ENCODE assay signal across 8 cellular contexts in the genomic region with DNA sequence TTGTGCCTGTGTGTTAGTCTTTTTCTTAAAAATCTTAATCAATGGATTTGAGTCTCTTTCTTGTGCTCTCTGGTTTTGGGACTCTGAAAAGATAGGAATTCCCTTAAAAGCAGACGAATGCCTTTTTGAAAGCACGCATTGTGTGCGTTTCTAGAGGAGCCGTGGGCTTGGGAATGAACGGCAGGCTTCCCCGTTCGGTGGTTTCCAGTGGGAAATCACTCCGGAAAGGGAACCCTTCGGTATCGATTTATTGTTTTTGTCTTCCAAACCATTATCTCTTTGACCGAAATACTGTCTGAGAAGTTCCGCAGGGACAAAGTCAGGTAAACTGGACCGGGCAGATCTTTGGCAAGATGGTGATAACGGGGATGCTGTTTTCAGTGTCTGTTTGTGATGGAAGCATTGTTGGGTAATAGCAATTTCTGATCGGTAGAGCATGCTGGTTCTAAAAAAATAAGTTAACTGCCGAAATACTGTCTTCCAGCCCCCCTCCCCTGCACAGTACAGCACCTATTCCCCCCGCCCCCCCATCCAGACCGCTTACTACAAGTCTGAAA. TPM values are rescaled to one million over a fixed set of nuclear protein-coding genes. Genes with fewer than 3 reads are reported as not detected.
DNase-seq lines count a peak whose midpoint lies in the region; ATAC-seq, FAIRE-seq and TF ChIP-seq lines count a peak whose summit lies in the region.

No MANE protein-coding gene starts in this region.

- CTCF ChIA-PET in activated naive CD4-positive, alpha-beta T cell treated with anti-CD3 and anti-CD28 coated beads, Interleukin-2, amount 10 ng/mL, durations not matched to agents 7 days and 5 days (lab: Charles Lee) = no interaction called here
- CTCF ChIA-PET in activated CD8-positive, alpha-beta T cell treated with anti-CD3 and anti-CD28 coated beads for 36 hours (lab: Charles Lee) = interaction anchor here (0.8 to 1.4 kb wide), 2 partner anchors 10 to 141 kb away, joined by 3 read pairs; no protein-coding TSS in a partner anchor

- H3K4me1 Mint-ChIP-seq in activated naive CD4-positive, alpha-beta T cell treated with anti-CD3 and anti-CD28 coated beads, Interleukin-2, amount 10 ng/mL, durations not matched to agents 7 days and 5 days = peaks cover 2% of the 10 kb centered on the region
- no peaks in the 10 kb centered on the region for H3K4me1 Mint-ChIP-seq in activated CD8-positive, alpha-beta T cell treated with anti-CD3 and anti-CD28 coated beads for 36 hours (ENCODE audit: low read depth)

- 2 to 5% (median 5%) methylated on average over 18 of the region's 18 CpGs for WGBS in stomach, 5 donors

- peak overlapping the region; percentile 34 for H3K4me3 ChIP-seq in iPS-18c (ENCODE audit: insufficient read depth, low read depth, low read length)
- peak overlapping the region; percentile 82 to 89 (median 85) for H3K4me3 ChIP-seq in stomach

- no peak for TF ChIP-seq EP300 in stomach (IDR thresholded peaks at IDR 0.05)

- POLR2A ChIA-PET in activated CD8-positive, alpha-beta T cell treated with anti-CD3 and anti-CD28 coated beads for 36 hours (lab: Charles Lee) = interaction anchor here (0.6 to 1.9 kb wide), 2 partner anchors 78 to 211 kb away, joined by 3 to 4 read pairs; no protein-coding TSS in a partner anchor

- peaks cover 28 to 78% (median 51%) of the 10 kb centered on the region in 4 donors for H3K4me1 ChIP-seq in stomach

- peak overlapping the region; percentile 42 for H3K27ac Mint-ChIP-seq in activated naive CD4-positive, alpha-beta T cell treated with anti-CD3 and anti-CD28 coated beads, Interleukin-2, amount 10 ng/mL, durations not matched to agents 7 days and 5 days
- H3K27ac Mint-ChIP-seq in activated CD8-positive, alpha-beta T cell treated with anti-CD3 and anti-CD28 coated beads for 36 hours = peak overlapping the region; percentile 76

- peaks cover 30% of the 10 kb centered on the region for H3K27me3 Mint-ChIP-seq in activated naive CD4-positive, alpha-beta T cell treated with anti-CD3 and anti-CD28 coated beads, Interleukin-2, amount 10 ng/mL, durations not matched to agents 7 days and 5 days
- peaks cover 25% of the 10 kb centered on the region for H3K27me3 Mint-ChIP-seq in activated CD8-positive, alpha-beta T cell treated with anti-CD3 and anti-CD28 coated beads for 36 hours

- H3K27me3 ChIP-seq in stomach = peaks cover 0 to 13% (median 0%) of the 10 kb centered on the region in 3 donors

- H3K36me3 ChIP-seq in stomach = no peaks in the 10 kb centered on the region

- H3K36me3 Mint-ChIP-seq in activated naive CD4-positive, alpha-beta T cell treated with anti-CD3 and anti-CD28 coated beads, Interleukin-2, amount 10 ng/mL, durations not matched to agents 7 days and 5 days = peaks cover 6% of the 10 kb centered on the region
- H3K36me3 Mint-ChIP-seq in activated CD8-positive, alpha-beta T cell treated with anti-CD3 and anti-CD28 coated beads for 36 hours (ENCODE audit: low read depth) = no peaks in the 10 kb centered on the region

- FAIRE-seq in D721Med (lab: Jason Lieb, UNC) = no peak

- intact Hi-C loops in activated CD8-positive, alpha-beta T cell treated with anti-CD3 and anti-CD28 coated beads for 36 hours (cut with micrococcal nuclease) = loop anchor here (2.0 to 5.0 kb wide), 2 partner anchors 44 to 211 kb away; no protein-coding TSS in a partner anchor
- intact Hi-C loops in stomach (cut with DNase I; ENCODE audit: low total_unique reads) = no loop called here

- TF ChIP-seq POLR2A in stomach (IDR thresholded peaks at IDR 0.05) = no peak

- no peak for DNase-seq in activated naive CD4-positive, alpha-beta T cell treated with anti-CD3 and anti-CD28 coated beads, Interleukin-2, amount 10 ng/mL, durations not matched to agents 7 days and 5 days
- DNase-seq in activated naive CD4-positive, alpha-beta T cell treated with anti-CD3 and anti-CD28 coated beads, Interleukin-2, amount 50 U/mL, for 16 hours = no peak
- no peak for DNase-seq in activated CD8-positive, alpha-beta T cell treated with anti-CD3 and anti-CD28 coated beads for 36 hours
- DNase-seq in stomach (no peak), D721Med (ENCODE audit: insufficient read length, low spot score) (no peak)
- no peak for DNase-seq in stimulated activated naive CD4-positive, alpha-beta T cell (lab: John Stamatoyannopoulos, UW)

- no peak for TF ChIP-seq CTCF in activated CD8-positive, alpha-beta T cell treated with anti-CD3 and anti-CD28 coated beads for 36 hours (IDR thresholded peaks at IDR 0.05)
- TF ChIP-seq CTCF in stomach (IDR thresholded peaks at IDR 0.05) (no peak), D721Med (IDR thresholded peaks at IDR 0.05; ENCODE audit: insufficient read depth, missing control alignments) (no peak)

- no peaks in the 10 kb centered on the region for H3K9me3 ChIP-seq in iPS-18c (ENCODE audit: control insufficient read depth, insufficient read depth, low read length)
- H3K9me3 ChIP-seq in stomach = no peaks in the 10 kb centered on the region

- peak overlapping the region; percentile 84 to 99 (median 98) for H3K27ac ChIP-seq in stomach

- peak overlapping the region; percentile 73 for H3K4me3 Mint-ChIP-seq in activated naive CD4-positive, alpha-beta T cell treated with anti-CD3 and anti-CD28 coated beads, Interleukin-2, amount 10 ng/mL, durations not matched to agents 7 days and 5 days
- H3K4me3 Mint-ChIP-seq in activated CD8-positive, alpha-beta T cell treated with anti-CD3 and anti-CD28 coated beads for 36 hours = no peak overlapping the region

- no peak for ATAC-seq in activated CD8-positive, alpha-beta T cell treated with anti-CD3 and anti-CD28 coated beads for 36 hours
- no peak for ATAC-seq in HG03025 (IDR thresholded peaks at IDR 0.05; ENCODE audit: low FRiP score, unreplicated experiment)

- no peaks in the 10 kb centered on the region for H3K9me3 Mint-ChIP-seq in activated naive CD4-positive, alpha-beta T cell treated with anti-CD3 and anti-CD28 coated beads, Interleukin-2, amount 10 ng/mL, durations not matched to agents 7 days and 5 days
- no peaks in the 10 kb centered on the region for H3K9me3 Mint-ChIP-seq in activated CD8-positive, alpha-beta T cell treated with anti-CD3 and anti-CD28 coated beads for 36 hours

RNA-seq across cellular contexts. Expression of a gene that starts 0.4 kb away (rescaled TPM):
- 10 to 100 TPM; 10.2 to 10.4 TPM for total RNA-seq in activated CD8-positive, alpha-beta T cell treated with anti-CD3 and anti-CD28 coated beads for 36 hours
- 10 to 100 TPM; 15.1 to 66.5 (median 29.2) TPM for total RNA-seq in stomach
- 1 to 10 TPM; 1.4 to 2.3 (median 2.0) TPM for polyA plus RNA-seq in stomach
